Comparison of ENCODE assay signal across 6 cellular contexts in the genomic region with DNA sequence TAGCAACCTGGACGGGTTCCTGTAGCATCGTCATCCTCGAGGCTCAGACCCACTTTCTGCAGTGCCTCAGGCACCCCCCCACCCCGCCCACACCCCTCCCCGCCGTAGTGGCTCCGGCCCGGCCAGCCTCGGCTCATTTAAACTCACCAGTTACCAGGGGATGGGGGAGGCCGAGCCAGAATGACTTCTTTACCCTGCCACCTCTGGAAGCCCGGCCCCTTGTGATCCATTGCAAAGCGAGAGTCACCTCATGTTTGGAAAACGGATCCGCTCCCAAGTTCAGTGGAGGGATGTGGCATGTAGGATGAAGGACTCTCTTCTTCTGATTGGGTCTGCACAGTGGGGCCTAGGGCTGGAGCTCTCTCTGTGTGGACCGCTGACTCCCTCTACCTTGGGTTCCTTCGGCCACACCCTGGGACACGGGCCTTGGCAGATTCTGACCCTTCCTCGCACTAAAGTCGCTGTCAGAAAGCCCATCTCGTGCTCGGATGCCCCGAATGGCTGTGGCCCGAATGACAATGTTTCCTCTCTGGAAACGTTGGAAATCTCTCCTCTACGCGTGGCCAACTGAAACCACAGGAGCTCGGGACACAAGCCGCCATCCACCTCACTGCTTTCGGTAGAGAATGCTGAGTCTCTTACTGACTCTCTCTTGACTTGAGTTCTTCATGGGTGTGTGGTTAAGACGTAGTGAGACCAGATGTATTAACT.
DNase-seq lines count a peak whose midpoint lies in the region; FAIRE-seq and TF ChIP-seq lines count a peak whose summit lies in the region.
"Not testable (repeated sequence)": the region's sequence is repeated elsewhere in the genome, so short reads cannot be mapped to it uniquely, and the experiment has no call there.

No MANE protein-coding gene starts in this region.

- not testable (repeated sequence) for TF ChIP-seq POLR2A in GM12892 (IDR thresholded peaks at IDR 0.05; ENCODE audit: low read depth, low read length); esophagus muscularis mucosa (IDR thresholded peaks at IDR 0.05; ENCODE audit: low read depth); spleen (IDR thresholded peaks at IDR 0.05); vagina (IDR thresholded peaks at IDR 0.05)

- DNase-seq in GM12892 (ENCODE audit: insufficient read length) (peak; percentile 3), esophagus muscularis mucosa (ENCODE audit: extremely low spot score) (peak; percentile 92), kidney (peak; percentile 70), spleen (peak; percentile 74), vagina (ENCODE audit: extremely low spot score in 2 of 2) (peak; percentile 84 to 95)
- DNase-seq in mesendoderm: not testable (repeated sequence)

- FAIRE-seq in GM12892 (lab: Jason Lieb, UNC); kidney (lab: Jason Lieb, UNC): not testable (repeated sequence)

- not testable (repeated sequence) for H3K4me3 ChIP-seq in esophagus muscularis mucosa; kidney (ENCODE audit: low read length in 2 of 2); spleen; vagina
- peak overlapping the region; percentile 25 for H3K4me3 ChIP-seq in mesendoderm (ENCODE audit: low read length)

- H2BK5ac ChIP-seq in mesendoderm (ENCODE audit: low read length): not testable (repeated sequence)

- H3K23ac ChIP-seq in mesendoderm (ENCODE audit: low read length): not testable (repeated sequence)

- not testable (repeated sequence) for H4K8ac ChIP-seq in mesendoderm (ENCODE audit: low read depth, low read length)

- H3K9me3 ChIP-seq in esophagus muscularis mucosa: peaks cover 0 to 58% (median 45%) of the 10 kb centered on the region in 4 donors
- peaks cover 2 to 16% of the 10 kb centered on the region in 2 donors for H3K9me3 ChIP-seq in kidney (ENCODE audit: control insufficient read depth in 1 of 2, low read length in 2 of 2)
- peaks cover 11 to 100% (median 84%) of the 10 kb centered on the region in 8 donors for H3K9me3 ChIP-seq in spleen
- peaks cover 18% of the 10 kb centered on the region for H3K9me3 ChIP-seq in vagina

- WGBS in esophagus muscularis mucosa: 87% methylated on average over 24 of the region's 30 CpGs
- WGBS in mesendoderm (ENCODE audit: extremely low coverage, insufficient coverage, low lambda C conversion rate): no CpG with 5 or more reads among the region's 30 CpGs
- 83 to 88% (median 85%) methylated on average over 30 of the region's 30 CpGs for WGBS in spleen, 5 donors

- H3K4me1 ChIP-seq in esophagus muscularis mucosa; kidney (ENCODE audit: control insufficient read depth in 1 of 2, insufficient read depth in 1 of 2, low read depth in 1 of 2, low read length in 2 of 2); mesendoderm (ENCODE audit: control insufficient read depth, low read depth, low read length); spleen; vagina: not testable (repeated sequence)

- H3K79me1 ChIP-seq in mesendoderm (ENCODE audit: low read length): not testable (repeated sequence)

- TF ChIP-seq CTCF in esophagus muscularis mucosa (IDR thresholded peaks at IDR 0.05); kidney (IDR thresholded peaks at IDR 0.05; ENCODE audit: borderline replicate concordance, extremely low read depth, insufficient read depth); spleen (IDR thresholded peaks at IDR 0.05 in 8 of 11, conservative IDR thresholded peaks at IDR 0.05 in 3 of 11); vagina (IDR thresholded peaks at IDR 0.05): not testable (repeated sequence)

- H3K4me2 ChIP-seq in mesendoderm (ENCODE audit: low read length): not testable (repeated sequence)

- H3K9ac ChIP-seq in kidney (ENCODE audit: low read length in 2 of 2); mesendoderm (ENCODE audit: low read length): not testable (repeated sequence)

- not testable (repeated sequence) for H2BK120ac ChIP-seq in mesendoderm (ENCODE audit: low read depth, low read length)

- H2AK5ac ChIP-seq in mesendoderm (ENCODE audit: low read length): not testable (repeated sequence)

- intact Hi-C loops in esophagus muscularis mucosa (cut with DNase I); kidney (cut with DNase I); spleen (cut with DNase I; ENCODE audit: low total_unique reads); vagina (cut with DNase I): not testable (repeated sequence)

- H3K18ac ChIP-seq in mesendoderm (ENCODE audit: low read length): not testable (repeated sequence)

- H4K5ac ChIP-seq in mesendoderm (ENCODE audit: low read length): not testable (repeated sequence)

- not testable (repeated sequence) for H3K4ac ChIP-seq in mesendoderm (ENCODE audit: low read depth, low read length)

- not testable (repeated sequence) for H2BK15ac ChIP-seq in mesendoderm (replicated peaks; ENCODE audit: low read depth)

- H3K36me3 ChIP-seq in esophagus muscularis mucosa; kidney (ENCODE audit: control insufficient read depth in 1 of 2, insufficient read depth in 2 of 2, low read length in 2 of 2); mesendoderm (ENCODE audit: control insufficient read depth, insufficient read depth, low read length); spleen; vagina: not testable (repeated sequence)

- H3K27me3 ChIP-seq in esophagus muscularis mucosa; mesendoderm (ENCODE audit: insufficient read depth, low read length, poor library complexity); spleen (replicated peaks in 1 of 7); vagina: not testable (repeated sequence)

- H3K27ac ChIP-seq in esophagus muscularis mucosa (replicated peaks in 1 of 4); kidney (ENCODE audit: low read depth in 2 of 2, low read length in 2 of 2); mesendoderm (ENCODE audit: low read depth, low read length); spleen; vagina: not testable (repeated sequence)

- not testable (repeated sequence) for H3K79me2 ChIP-seq in mesendoderm (ENCODE audit: control insufficient read depth, insufficient read depth, low read length)

- TF ChIP-seq EP300 in esophagus muscularis mucosa (IDR thresholded peaks at IDR 0.05): not testable (repeated sequence)

- not testable (repeated sequence) for H3K56ac ChIP-seq in mesendoderm (ENCODE audit: low read length)
